ENCODE assay signal across 20 cellular contexts in the genomic region with DNA sequence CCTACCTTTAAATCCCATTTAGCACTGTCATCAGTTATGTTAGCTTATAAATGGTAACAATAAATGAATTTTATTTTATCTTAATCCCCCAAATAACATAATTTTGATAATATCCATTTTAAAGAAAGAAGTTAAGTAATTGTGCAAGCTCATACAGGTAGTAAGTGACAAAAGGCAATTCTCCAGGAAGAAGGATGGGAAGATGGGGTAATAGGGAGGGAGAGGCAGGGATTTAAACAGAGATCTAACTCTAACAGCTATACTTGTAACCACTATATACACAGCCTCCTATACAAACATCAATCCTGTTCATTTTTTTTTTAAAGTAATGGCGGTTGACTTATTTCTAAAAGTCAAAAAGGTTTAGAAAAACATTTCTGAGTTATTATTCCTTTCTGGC.
DNase-seq lines count a peak whose midpoint lies in the region; ATAC-seq, FAIRE-seq and TF ChIP-seq lines count a peak whose summit lies in the region.
"Had no signal": no experiment of that assay in that cellular context is flagged by ENCODE, and none has a peak within 500 bp of the region (broad histone marks: within the 10 kb centered on the region; RNA-seq: fewer than 3 reads in every experiment).

No MANE protein-coding gene starts in this region.

- H3K79me2 ChIP-seq in PC-3 (ENCODE audit: low read length) (peaks cover 8% of the 10 kb centered on the region; the same call in 1 of the 2 replicates), K562 (ENCODE audit: control insufficient read depth, insufficient read depth, low read length) (peaks cover 39% of the 10 kb centered on the region), keratinocyte (ENCODE audit: control insufficient read depth, insufficient read depth, low read length) (no peaks in the 10 kb centered on the region)

- H3K36me3 ChIP-seq in PC-3 (ENCODE audit: low read depth, low read length) (no peaks in the 10 kb centered on the region), K562 (ENCODE audit: control insufficient read depth, insufficient read depth, low read length) (no peaks in the 10 kb centered on the region; the same call in 2 of the 3 replicates), keratinocyte (ENCODE audit: control insufficient read depth in 2 of 2, extremely low read depth in 1 of 2, insufficient read depth in 2 of 2, low read length in 2 of 2) (no peaks in the 10 kb centered on the region)
- H3K36me3 ChIP-seq: BLaER1 had no signal

- FAIRE-seq in K562 (lab: Jason Lieb, UNC) (no peak), keratinocyte (lab: Jason Lieb, UNC) (no peak)
- FAIRE-seq: G401.6 had no signal

- H3K4me3 Mint-ChIP-seq in type B pancreatic cell = no peak overlapping the region
- H3K4me3 Mint-ChIP-seq: CD8-positive, alpha-beta T cell had no signal

- H2AFZ ChIP-seq in PC-3 (ENCODE audit: low read length) (no peak overlapping the region), K562 (ENCODE audit: low read depth, low read length) (no peak overlapping the region), keratinocyte (ENCODE audit: control insufficient read depth, low read length) (no peak overlapping the region)

- no peak for TF ChIP-seq RAD21 in K562 (CRISPR knock-in tag; conservative IDR thresholded peaks at IDR 0.05 in 1 of 2, IDR thresholded peaks at IDR 0.05 in 1 of 2)

- H3K27ac Mint-ChIP-seq in type B pancreatic cell = peak overlapping the region; percentile 93

- dilution Hi-C loops in keratinocyte (cut with MboI; ENCODE audit: extremely low pct_ligation_motif_present, low sequenced_read_pairs) = no loop called here

- TF ChIP-seq POLR2A in K562 (conservative IDR thresholded peaks at IDR 0.05) = no peak

- H3K9me1 ChIP-seq in K562 (ENCODE audit: control insufficient read depth, insufficient read depth, low read length) (no peaks in the 10 kb centered on the region), keratinocyte (ENCODE audit: control insufficient read depth, extremely low read depth, insufficient read depth, low read length) (no peaks in the 10 kb centered on the region)

- peaks cover 33% of the 10 kb centered on the region for H3K4me1 ChIP-seq in PC-3 (ENCODE audit: insufficient read depth, low read length)
- peaks cover 8 to 26% of the 10 kb centered on the region in 2 experiments; a peak in 4 of 5 replicates for H3K4me1 ChIP-seq in K562 (replicated peaks in 1 of 2; ENCODE audit: control insufficient read depth in 2 of 2, insufficient read depth in 2 of 2, low read length in 2 of 2)
- H3K4me1 ChIP-seq in keratinocyte (ENCODE audit: control insufficient read depth, extremely low read depth, insufficient read depth, low read length) = peaks cover 27% of the 10 kb centered on the region
- H3K4me1 ChIP-seq: BLaER1 had no signal

- H3F3A ChIP-seq in PC-3 (ENCODE audit: low read length, unreplicated experiment) = no peaks in the 10 kb centered on the region

- intact Hi-C loops in PC-3 (cut with micrococcal nuclease) (loop anchor here (5.0 kb wide), 1 partner anchor 118 kb away; a partner anchor contains a TSS), K562 (cut with micrococcal nuclease) (loop anchor here (5.0 kb wide), 1 partner anchor 87 kb away; no protein-coding TSS in a partner anchor)

- 72% methylated on average over 1 of the region's 1 CpG for WGBS in K562 (ENCODE audit: insufficient coverage, low coverage, missing lambda C conversion rate)

- H3K9me3 ChIP-seq in PC-3 (ENCODE audit: low read length) (no peaks in the 10 kb centered on the region), K562 (replicated peaks; ENCODE audit: control insufficient read depth, insufficient read depth, low read depth, low read length) (no peaks in the 10 kb centered on the region), keratinocyte (ENCODE audit: control insufficient read depth, low read depth, low read length) (no peaks in the 10 kb centered on the region)
- H3K9me3 ChIP-seq: BLaER1 had no signal

- H3K36me3 Mint-ChIP-seq in type B pancreatic cell = no peaks in the 10 kb centered on the region

- no peak for TF ChIP-seq EP300 in K562 (IDR thresholded peaks at IDR 0.05; ENCODE audit: low read length)

- no peak for ATAC-seq in PC-3
- no peak for ATAC-seq in K562
- no peak for ATAC-seq in GM21447 (IDR thresholded peaks at IDR 0.05; ENCODE audit: unreplicated experiment)

- peaks cover 7% of the 10 kb centered on the region for H3K4me1 Mint-ChIP-seq in type B pancreatic cell (ENCODE audit: unreplicated experiment)

- POLR2A ChIA-PET in PC-3 (lab: Charles Lee; ENCODE audit: unreplicated experiment) (no interaction called here), K562 (lab: Yijun Ruan, JAX) (interaction anchor here (0.6 to 2.2 kb wide), 4 partner anchors 8 to 17 kb away, joined by 3 to 5 read pairs (median 4); no protein-coding TSS in a partner anchor)

- BruUV-seq in PC-3 (replicated peaks; lab: Mats Ljungman, UMichigan) = no TSS peak
- no TSS peak for BruUV-seq in K562 (replicated peaks; lab: Mats Ljungman, UMichigan)

- no peaks in the 10 kb centered on the region for H3K27me3 ChIP-seq in PC-3 (ENCODE audit: low read length)
- no peaks in the 10 kb centered on the region for H3K27me3 ChIP-seq in K562 (ENCODE audit: control insufficient read depth in 2 of 2, insufficient read depth in 2 of 2, low read length in 2 of 2)
- H3K27me3 ChIP-seq in keratinocyte (ENCODE audit: control insufficient read depth, extremely low read depth, insufficient read depth, low read length) = no peaks in the 10 kb centered on the region
- H3K27me3 ChIP-seq: BLaER1 had no signal

- peak overlapping the region; percentile 38 for H3K27ac ChIP-seq in PC-3 (ENCODE audit: low read length)
- no peak overlapping the region for H3K27ac ChIP-seq in K562 (ENCODE audit: extremely low read depth, low read depth, low read length)
- H3K27ac ChIP-seq in keratinocyte (ENCODE audit: control insufficient read depth, insufficient read depth, low read length) = peak overlapping the region; percentile 90
- H3K27ac ChIP-seq: BLaER1, HL-60 had no signal

- H3K4me3 ChIP-seq in PC-3 (ENCODE audit: low read length) = no peak overlapping the region
- no peak overlapping the region for H3K4me3 ChIP-seq in K562
- no peak overlapping the region for H3K4me3 ChIP-seq in keratinocyte (ENCODE audit: control insufficient read depth in 2 of 3, extremely low read depth in 1 of 3, insufficient read depth in 2 of 3, low read depth in 1 of 3, low read length in 3 of 3)
- H3K4me3 ChIP-seq: BLaER1 had no signal

- no peaks in the 10 kb centered on the region for H4K20me1 ChIP-seq in PC-3 (ENCODE audit: low read length)
- peaks cover 15% of the 10 kb centered on the region; the same call in 1 of the 2 replicates for H4K20me1 ChIP-seq in K562 (replicated peaks; ENCODE audit: control insufficient read depth, insufficient read depth, low read length)
- no peaks in the 10 kb centered on the region for H4K20me1 ChIP-seq in keratinocyte (ENCODE audit: control insufficient read depth, extremely low read depth, insufficient read depth, low read length)

- no peaks in the 10 kb centered on the region for H3K9me2 ChIP-seq in PC-3 (replicated peaks; ENCODE audit: low read length)

- H3K9ac ChIP-seq in PC-3 (ENCODE audit: low read length) (peak overlapping the region; percentile 11; the same call in 1 of the 2 replicates), K562 (ENCODE audit: insufficient read depth in 1 of 2, low read depth in 2 of 2, low read length in 2 of 2) (no peak overlapping the region), keratinocyte (ENCODE audit: control insufficient read depth, extremely low read depth, insufficient read depth, low read length) (peak overlapping the region; percentile 25)
- H3K9ac ChIP-seq: BLaER1 had no signal

- no peak for DNase-seq in PC-3
- DNase-seq in K562 (ENCODE audit: extremely low read depth in 1 of 4, low spot score in 3 of 4) = no peak
- no peak for DNase-seq in keratinocyte (ENCODE audit: low read depth, low spot score)
- no peak for DNase-seq in type B pancreatic cell (ENCODE audit: extremely low spot score, unreplicated experiment)
- no peak for DNase-seq in activated CD4-positive, CD25-positive, alpha-beta regulatory T cell treated with anti-CD3 and anti-CD28 coated beads, Interleukin-2, amount 50 U/mL, for 72 hours
- DNase-seq in hippocampal formation (lab: John Stamatoyannopoulos, UW) = no peak
- DNase-seq: GOT3, HCEC 1CT, NCI-H1694, NCI-H2081 treated with DMSO at 0.1 percent for 48 hours, NCI-H2171 treated with DMSO at 0.1 percent for 48 hours, NCI-H524 treated with DMSO at 0.1 percent for 48 hours, NCI-H82, OCI-M1, SHP77 had no signal

- TF ChIP-seq CTCF in PC-3 (conservative IDR thresholded peaks at IDR 0.05; ENCODE audit: low read depth, low read length) (no peak), K562 (IDR thresholded peaks at IDR 0.05 in 2 of 3, conservative IDR thresholded peaks at IDR 0.05 in 1 of 3; ENCODE audit: insufficient read depth in 2 of 3, low read depth in 1 of 3, low read length in 3 of 3) (no peak), keratinocyte (optimal IDR thresholded peaks at IDR 0.05 in 1 of 3, IDR thresholded peaks at IDR 0.05 in 1 of 3, conservative IDR thresholded peaks at IDR 0.05 in 1 of 3; ENCODE audit: extremely low read depth in 1 of 3, insufficient read depth in 2 of 3, low read length in 3 of 3) (no peak), type B pancreatic cell (conservative IDR thresholded peaks at IDR 0.05) (no peak)

- no peaks in the 10 kb centered on the region for H3K27me3 Mint-ChIP-seq in type B pancreatic cell

- CTCF ChIA-PET in PC-3 (lab: Charles Lee) (no interaction called here), K562 (lab: Yijun Ruan, JAX; ENCODE audit: low intra/inter-chr PET ratio) (no interaction called here)

- 0 out of 2 replicates have a peak overlapping the region, but pooled peaks have one; percentile 1 for H3K4me2 ChIP-seq in PC-3 (ENCODE audit: low read length)
- no peak overlapping the region for H3K4me2 ChIP-seq in K562 (ENCODE audit: insufficient read depth, low read length)
- H3K4me2 ChIP-seq in keratinocyte (ENCODE audit: control insufficient read depth, extremely low read depth, insufficient read depth, low read depth, low read length) = peak overlapping the region; percentile 86
- H3K4me2 ChIP-seq: BLaER1 had no signal

- H3K9me3 Mint-ChIP-seq in type B pancreatic cell = no peaks in the 10 kb centered on the region
- H3K9me3 Mint-ChIP-seq: CD8-positive, alpha-beta T cell had no signal

- in situ Hi-C loops in K562 (cut with MboI) = no loop called here

TF ChIP-seq in K562, 482 proteins besides CTCF, POLR2A, EP300 and RAD21 (continues in another document):
- no peak for TF ChIP-seq KDM2B (CRISPR knock-in tag; IDR thresholded peaks at IDR 0.05)
- TF ChIP-seq DNMT1 (IDR thresholded peaks at IDR 0.05) = no peak
- no peak for TF ChIP-seq ERF (CRISPR knock-in tag; IDR thresholded peaks at IDR 0.05)
- TF ChIP-seq, protein P1, sequence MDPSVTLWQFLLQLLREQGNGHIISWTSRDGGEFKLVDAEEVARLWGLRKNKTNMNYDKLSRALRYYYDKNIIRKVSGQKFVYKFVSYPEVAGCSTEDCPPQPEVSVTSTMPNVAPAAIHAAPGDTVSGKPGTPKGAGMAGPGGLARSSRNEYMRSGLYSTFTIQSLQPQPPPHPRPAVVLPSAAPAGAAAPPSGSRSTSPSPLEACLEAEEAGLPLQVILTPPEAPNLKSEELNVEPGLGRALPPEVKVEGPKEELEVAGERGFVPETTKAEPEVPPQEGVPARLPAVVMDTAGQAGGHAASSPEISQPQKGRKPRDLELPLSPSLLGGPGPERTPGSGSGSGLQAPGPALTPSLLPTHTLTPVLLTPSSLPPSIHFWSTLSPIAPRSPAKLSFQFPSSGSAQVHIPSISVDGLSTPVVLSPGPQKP (CRISPR knock-in tag; IDR thresholded peaks at IDR 0.05) = no peak
- peak; percentile 59 for TF ChIP-seq ZNF316 (IDR thresholded peaks at IDR 0.05)

Comparison
In these comparisons a context has a peak if more than half of its experiments do, and no peak if none do; other contexts are left out.
1. H3K9ac ChIP-seq: peak in PC-3 (single experiment) and keratinocyte (single experiment); none in K562 (0 of 2).